Comparison of ENCODE assay signal across 31 cellular contexts in the genomic region with DNA sequence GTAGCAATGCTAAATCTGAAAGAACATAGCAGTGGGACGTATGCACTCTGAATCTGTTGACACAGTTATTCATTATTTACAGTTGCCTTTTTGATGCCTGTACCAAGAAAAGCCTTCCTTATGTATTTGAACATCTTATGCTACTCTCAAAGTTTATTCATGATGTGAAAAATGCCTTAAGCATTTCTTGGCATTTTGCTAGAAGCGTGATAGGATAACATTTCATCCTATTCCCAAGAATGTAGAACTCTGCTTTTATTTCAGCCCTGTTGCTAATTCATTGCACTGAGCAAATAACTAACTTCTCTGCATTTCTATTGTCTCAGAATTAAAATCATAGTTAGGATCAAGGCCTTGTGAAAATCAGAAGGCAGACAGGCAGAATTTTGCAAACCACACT.
"Had no signal": no experiment of that assay in that cellular context is flagged by ENCODE, and none has a peak within 500 bp of the region (broad histone marks: within the 10 kb centered on the region; RNA-seq: fewer than 3 reads in every experiment).

No MANE protein-coding gene starts in this region.

- H3K4me3 ChIP-seq: breast epithelium, esophagus muscularis mucosa, heart left ventricle, left lung, lower lobe of right lung, neural progenitor cell, stomach, thyroid gland, upper lobe of left lung, vagina had no signal

- ATAC-seq: activated T-cell treated with anti-CD3 and anti-CD28 coated beads, Interleukin-2, amount 50 U/mL, for 4 hours; activated T-helper 17 cell treated with anti-CD3 and anti-CD28 coated beads, Interleukin-2, amount 50 U/mL, for 72 hours; heart left ventricle; left lung; lower lobe of right lung; naive thymus-derived CD8-positive, alpha-beta T cell; right cardiac atrium; stimulated activated naive B cell treated with anti-CD40 and anti-IgM and Interleukin-4, amounts not matched to agents 10 μg/mL and 1 μg/mL and 100 μg/mL, for 72 hours; T-helper 17 cell had no signal

- H3K27ac ChIP-seq: breast epithelium, esophagus muscularis mucosa, heart left ventricle, left lung, lower lobe of right lung, neural progenitor cell, stomach, thyroid gland, upper lobe of left lung, vagina had no signal

- DNase-seq: activated CD4-positive, alpha-beta memory T cell treated with anti-CD3 and anti-CD28 coated beads for 36 hours; activated CD4-positive, alpha-beta T cell treated with anti-CD3 and anti-CD28 coated beads, Interleukin-2, amount 10 ng/mL, durations not matched to agents 24 days and 14 days; activated CD4-positive, CD25-positive, alpha-beta regulatory T cell treated with anti-CD3 and anti-CD28 coated beads, Interleukin-2, amount 50 U/mL, for 72 hours; activated gamma-delta T cell treated with Interleukin-2 at 50 U/mL for 16 hours; activated naive CD4-positive, alpha-beta T cell treated with anti-CD3 and anti-CD28 coated beads, Interleukin-2, amount 50 U/mL, for 16 hours; activated T-cell treated with anti-CD3 and anti-CD28 coated beads, Interleukin-2, amount 50 U/mL, for 4 hours; central memory CD4-positive, alpha-beta T cell; dermis blood vessel endothelial cell; effector CD4-positive, alpha-beta T cell; heart left ventricle; kidney glomerular epithelial cell; left lung; lower lobe of right lung; mesenchymal stem cell; naive thymus-derived CD8-positive, alpha-beta T cell; occipital lobe; posterior cingulate gyrus; right cardiac atrium; stimulated activated CD4-positive, alpha-beta T cell treated with anti-CD3 and anti-CD28 coated beads, Interleukin-15, amount 100 ng/mL, for 24 hours; stimulated activated CD4-positive, alpha-beta T cell treated with anti-CD3 and anti-CD28 coated beads, Interleukin-2, amount 100 ng/mL, for 24 hours; stimulated activated naive B cell treated with anti-CD40 and anti-IgM and Interleukin-4, amounts not matched to agents 10 μg/mL and 1 μg/mL and 100 μg/mL, for 72 hours; stomach; T-helper 17 cell; T1000; thyroid gland; upper lobe of left lung had no signal

- H3K36me3 ChIP-seq: breast epithelium, esophagus muscularis mucosa, heart left ventricle, left lung, lower lobe of right lung, neural progenitor cell, stomach, thyroid gland, upper lobe of left lung, vagina had no signal

- H3K9me3 ChIP-seq: breast epithelium, esophagus muscularis mucosa, heart left ventricle, left lung, lower lobe of right lung, stomach, thyroid gland, upper lobe of left lung, vagina had no signal

- H3K27me3 ChIP-seq: breast epithelium, esophagus muscularis mucosa, heart left ventricle, left lung, neural progenitor cell, stomach, thyroid gland, upper lobe of left lung, vagina had no signal
